Comparison of ENCODE assay signal across 29 cellular contexts in the genomic region with DNA sequence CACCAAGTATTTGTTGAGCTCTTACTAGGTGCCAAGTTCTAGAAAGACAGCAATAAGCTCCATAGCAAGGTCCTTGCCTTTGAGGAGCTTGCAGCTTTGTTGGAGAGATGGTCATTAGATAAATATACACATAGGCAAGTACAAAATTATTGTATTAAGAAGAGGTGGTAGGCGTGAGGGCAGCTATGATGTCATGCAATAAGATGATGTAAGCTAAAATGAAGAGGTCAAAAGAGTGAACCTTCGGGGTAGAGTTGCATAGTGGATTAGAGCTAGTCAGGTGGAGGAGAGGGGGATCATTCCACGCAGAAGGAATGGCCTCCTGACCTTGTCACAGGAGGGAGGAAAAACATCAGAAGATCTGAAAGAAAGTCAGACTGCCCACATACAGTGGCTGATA.
DNase-seq lines count a peak whose midpoint lies in the region; ATAC-seq, FAIRE-seq and TF ChIP-seq lines count a peak whose summit lies in the region.
"Had no signal": no experiment of that assay in that cellular context is flagged by ENCODE, and none has a peak within 500 bp of the region (broad histone marks: within the 10 kb centered on the region; RNA-seq: fewer than 3 reads in every experiment).

No MANE protein-coding gene starts in this region.

- TF ChIP-seq POLR2A in HepG2 (IDR thresholded peaks at IDR 0.05; ENCODE audit: insufficient read depth in 1 of 2, low read depth in 2 of 2, low read length in 2 of 2) (no peak), right lobe of liver (IDR thresholded peaks at IDR 0.05) (no peak)

- no peaks in the 10 kb centered on the region for H3K4me1 ChIP-seq in HepG2 (ENCODE audit: insufficient read depth, low read length)
- no peaks in the 10 kb centered on the region for H3K4me1 ChIP-seq in right lobe of liver
- H3K4me1 ChIP-seq: A549; BE2C; BLaER1; BLaER1 treated with 17β-estradiol and CSF1 and Interleukin-3, amounts not matched to agents 10 nM and 100 nM; Caco-2 had no signal

- TF ChIP-seq CTCF in HepG2 (CRISPR knock-in tag; IDR thresholded peaks at IDR 0.05) (no peak), right lobe of liver (IDR thresholded peaks at IDR 0.05) (no peak)

- DNase-seq in HepG2 (ENCODE audit: low spot score), result no peak
- DNase-seq in right lobe of liver, result no peak
- DNase-seq: 8988T; ACHN; AML-193; BE2C; C1 segment of cervical spinal cord; Caco-2; Calu3; CD4-positive, alpha-beta memory T cell; CD4-positive, alpha-beta T cell; CD4-positive, CD25-positive, alpha-beta regulatory T cell; CD8-positive, alpha-beta memory T cell; CD8-positive, alpha-beta T cell; COR-L47; DMS 273 treated with DMSO at 0.1 percent for 48 hours; DMS153; DMS53; DMS79; DMS79 treated with DMSO at 0.1 percent for 48 hours; DND-41; EL had no signal

- BruUV-seq in HepG2 (replicated peaks; lab: Mats Ljungman, UMichigan), result no TSS peak

- intact Hi-C loops in HepG2 (cut with micrococcal nuclease; ENCODE audit: unreplicated experiment) (no loop called here), right lobe of liver (cut with DNase I) (no loop called here)

- H3K4me2 ChIP-seq in HepG2 (ENCODE audit: low read depth, low read length), result no peak overlapping the region
- H3K4me2 ChIP-seq: A549; BLaER1; BLaER1 treated with 17β-estradiol and CSF1 and Interleukin-3, amounts not matched to agents 10 nM and 100 nM had no signal

- TF ChIP-seq RAD21 in HepG2 (CRISPR knock-in tag; IDR thresholded peaks at IDR 0.05), result no peak

- no peak overlapping the region for H3K9ac ChIP-seq in HepG2 (ENCODE audit: insufficient read depth, low read depth, low read length)
- H3K9ac ChIP-seq: BLaER1; BLaER1 treated with 17β-estradiol and CSF1 and Interleukin-3, amounts not matched to agents 10 nM and 100 nM had no signal

- no peaks in the 10 kb centered on the region for H4K20me1 ChIP-seq in HepG2 (ENCODE audit: insufficient read depth, low read length)
- H4K20me1 ChIP-seq: BLaER1; BLaER1 treated with 17β-estradiol and CSF1 and Interleukin-3, amounts not matched to agents 10 nM and 100 nM had no signal

- H3K27ac ChIP-seq in HepG2 (ENCODE audit: extremely low read length, insufficient read depth, low read length), result no peak overlapping the region
- no peak overlapping the region for H3K27ac ChIP-seq in right lobe of liver
- H3K27ac ChIP-seq: 22Rv1; A549; BLaER1; BLaER1 treated with 17β-estradiol and CSF1 and Interleukin-3, amounts not matched to agents 10 nM and 100 nM; C4-2B had no signal

- H3K4me3 ChIP-seq in HepG2 (replicated peaks in 1 of 3; ENCODE audit: insufficient read depth in 1 of 3, low read depth in 2 of 3, low read length in 3 of 3), result no peak overlapping the region
- H3K4me3 ChIP-seq in right lobe of liver, result no peak overlapping the region
- H3K4me3 ChIP-seq: A549; BLaER1; BLaER1 treated with 17β-estradiol and CSF1 and Interleukin-3, amounts not matched to agents 10 nM and 100 nM had no signal

- in situ Hi-C loops in HepG2 (cut with HindIII; ENCODE audit: extremely low pct_ligation_motif_present, low pct_unique_long_range_greater_than_20kb), result no loop called here

- ATAC-seq in HepG2 (no peak), right lobe of liver (no peak)
- ATAC-seq: A549; CD8-positive, alpha-beta T cell had no signal

- no peak for FAIRE-seq in HepG2 (lab: Jason Lieb, UNC)
- FAIRE-seq: A204.1, A549, D721Med had no signal

- H3K9me3 ChIP-seq in HepG2 (ENCODE audit: low read length) (peaks cover 19% of the 10 kb centered on the region), right lobe of liver (no peaks in the 10 kb centered on the region)
- H3K9me3 ChIP-seq: A549; BE2C; BLaER1; BLaER1 treated with 17β-estradiol and CSF1 and Interleukin-3, amounts not matched to agents 10 nM and 100 nM; Caco-2 had no signal

- H3K27me3 ChIP-seq in HepG2 (ENCODE audit: control insufficient read depth in 1 of 2, insufficient read depth in 2 of 2, low read length in 2 of 2), result no peaks in the 10 kb centered on the region
- H3K27me3 ChIP-seq in right lobe of liver, result no peaks in the 10 kb centered on the region
- H3K27me3 ChIP-seq: BE2C; BLaER1; BLaER1 treated with 17β-estradiol and CSF1 and Interleukin-3, amounts not matched to agents 10 nM and 100 nM had no signal

- H3K36me3 ChIP-seq in HepG2 (replicated peaks in 1 of 2; ENCODE audit: control insufficient read depth in 1 of 2, insufficient read depth in 2 of 2, low read length in 2 of 2) (no peaks in the 10 kb centered on the region), right lobe of liver (no peaks in the 10 kb centered on the region)
- H3K36me3 ChIP-seq: BE2C; BLaER1; BLaER1 treated with 17β-estradiol and CSF1 and Interleukin-3, amounts not matched to agents 10 nM and 100 nM had no signal

- CTCF ChIA-PET in HepG2 (lab: Yijun Ruan, JAX; ENCODE audit: low intra/inter-chr PET ratio, low total read pairs), result no interaction called here

- WGBS in HepG2 (ENCODE audit: low lambda C conversion rate), result under 1% methylated on average over 3 of the region's 3 CpGs
- WGBS in right lobe of liver (ENCODE audit: insufficient coverage, low coverage, low lambda C conversion rate, missing lambda C conversion rate), result 14% methylated on average over 3 of the region's 3 CpGs

- TF ChIP-seq EP300 in HepG2 (IDR thresholded peaks at IDR 0.05; ENCODE audit: low read depth in 2 of 2, low read length in 2 of 2), result no peak
- TF ChIP-seq EP300 in HepG2 (CRISPR knock-in tag; IDR thresholded peaks at IDR 0.05; ENCODE audit: borderline replicate concordance), result no peak

- H2AFZ ChIP-seq in HepG2 (ENCODE audit: low read length), result no peak overlapping the region

- POLR2A ChIA-PET in HepG2 (lab: Yijun Ruan, JAX), result no interaction called here

- no peaks in the 10 kb centered on the region for H3K79me2 ChIP-seq in HepG2 (ENCODE audit: insufficient read depth, low read length)

TF ChIP-seq in HepG2, 621 proteins besides CTCF, POLR2A, EP300 and RAD21:
- TF ChIP-seq ZBTB1 (CRISPR knock-in tag; IDR thresholded peaks at IDR 0.05; ENCODE audit: borderline replicate concordance), result no peak
- TF ChIP-seq CREB1 (IDR thresholded peaks at IDR 0.05), result peak; percentile 62
- TF ChIP-seq CREB1 (CRISPR knock-in tag; IDR thresholded peaks at IDR 0.05), result no peak
- TF ChIP-seq, protein P1, sequence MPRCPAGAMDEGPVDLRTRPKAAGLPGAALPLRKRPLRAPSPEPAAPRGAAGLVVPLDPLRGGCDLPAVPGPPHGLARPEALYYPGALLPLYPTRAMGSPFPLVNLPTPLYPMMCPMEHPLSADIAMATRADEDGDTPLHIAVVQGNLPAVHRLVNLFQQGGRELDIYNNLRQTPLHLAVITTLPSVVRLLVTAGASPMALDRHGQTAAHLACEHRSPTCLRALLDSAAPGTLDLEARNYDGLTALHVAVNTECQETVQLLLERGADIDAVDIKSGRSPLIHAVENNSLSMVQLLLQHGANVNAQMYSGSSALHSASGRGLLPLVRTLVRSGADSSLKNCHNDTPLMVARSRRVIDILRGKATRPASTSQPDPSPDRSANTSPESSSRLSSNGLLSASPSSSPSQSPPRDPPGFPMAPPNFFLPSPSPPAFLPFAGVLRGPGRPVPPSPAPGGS (CRISPR knock-in tag; IDR thresholded peaks at IDR 0.05), result no peak
- TF ChIP-seq NFKBIZ (CRISPR knock-in tag; IDR thresholded peaks at IDR 0.05), result no peak
- TF ChIP-seq ZNF839 (CRISPR knock-in tag; IDR thresholded peaks at IDR 0.05; ENCODE audit: borderline replicate concordance), result no peak
- peak; percentile 96 for TF ChIP-seq ATF7 (IDR thresholded peaks at IDR 0.05)
- no peak for TF ChIP-seq ATF7 (CRISPR knock-in tag; IDR thresholded peaks at IDR 0.05)
